18 cellular contexts compared by ENCODE assay signal in genomic region chr10:35504132-35504531, GRCh38.
DNase-seq lines count a peak whose midpoint lies in the region; ATAC-seq and TF ChIP-seq lines count a peak whose summit lies in the region.
"Had no signal": no experiment of that assay in that cellular context is flagged by ENCODE, and none has a peak within 500 bp of the region (broad histone marks: within the 10 kb centered on the region; RNA-seq: fewer than 3 reads in every experiment).

No MANE protein-coding gene starts in this region.

- CTCF ChIA-PET in activated naive CD4-positive, alpha-beta T cell treated with anti-CD3 and anti-CD28 coated beads for 36 hours (lab: Charles Lee) = interaction anchor here (1.2 kb wide), 1 partner anchor 16 kb away, joined by 3 read pairs; no protein-coding TSS in a partner anchor
- CTCF ChIA-PET in WTC11 (lab: Charles Lee) = interaction anchor here (0.6 kb wide), 1 partner anchor 26 kb away, joined by 4 read pairs; no protein-coding TSS in a partner anchor

- no peak for DNase-seq in activated naive CD4-positive, alpha-beta T cell treated with anti-CD3 and anti-CD28 coated beads for 36 hours
- DNase-seq in NCI-H69 (lab: John Stamatoyannopoulos, UW) (peak; percentile 18), WTC11 (ENCODE audit: low spot score) (no peak), left colon (no peak), cerebellar cortex (ENCODE audit: low spot score) (no peak), kidney tubule cell (ENCODE audit: low spot score) (no peak)
- no peak for DNase-seq in central memory CD4-positive, alpha-beta T cell
- DNase-seq: C1 segment of cervical spinal cord; CD8-positive, alpha-beta T cell; Karpas-422; NCI-H1092 treated with DMSO at 0.1 percent for 48 hours; NCI-H1694 treated with DMSO at 0.1 percent for 48 hours; NCI-H2081 treated with DMSO at 0.1 percent for 48 hours; NCI-H82; NK-92 treated with Interleukin-12 subunit alpha and Interleukin-12 subunit beta, amount 100 ng/mL, for 24 hours; SHP77 had no signal

- TF ChIP-seq CTCF in WTC11 (IDR thresholded peaks at IDR 0.05) = no peak

- peaks cover 4% of the 10 kb centered on the region for H3K36me3 Mint-ChIP-seq in activated naive CD4-positive, alpha-beta T cell treated with anti-CD3 and anti-CD28 coated beads, Interleukin-2, amount 50 U/mL, for 24 hours
- H3K36me3 Mint-ChIP-seq in activated naive CD4-positive, alpha-beta T cell treated with anti-CD3 and anti-CD28 coated beads for 36 hours (ENCODE audit: low read depth) = peaks cover 8% of the 10 kb centered on the region
- no peaks in the 10 kb centered on the region for H3K36me3 Mint-ChIP-seq in WTC11

- POLR2A ChIA-PET in WTC11 (lab: Charles Lee) = no interaction called here

- H3K27ac Mint-ChIP-seq in activated naive CD4-positive, alpha-beta T cell treated with anti-CD3 and anti-CD28 coated beads, Interleukin-2, amount 50 U/mL, for 24 hours = peak overlapping the region; percentile 3
- H3K27ac Mint-ChIP-seq in activated naive CD4-positive, alpha-beta T cell treated with anti-CD3 and anti-CD28 coated beads for 36 hours = no peak overlapping the region
- peak overlapping the region; percentile 43; the same call in 1 of the 2 replicates for H3K27ac Mint-ChIP-seq in WTC11
- H3K27ac Mint-ChIP-seq: CD8-positive, alpha-beta T cell had no signal

- no peak overlapping the region for H3K4me3 Mint-ChIP-seq in activated naive CD4-positive, alpha-beta T cell treated with anti-CD3 and anti-CD28 coated beads, Interleukin-2, amount 50 U/mL, for 24 hours
- H3K4me3 Mint-ChIP-seq in activated naive CD4-positive, alpha-beta T cell treated with anti-CD3 and anti-CD28 coated beads for 36 hours = no peak overlapping the region
- no peak overlapping the region for H3K4me3 Mint-ChIP-seq in WTC11
- H3K4me3 Mint-ChIP-seq: CD8-positive, alpha-beta T cell had no signal

- no peaks in the 10 kb centered on the region for H3K9me3 Mint-ChIP-seq in activated naive CD4-positive, alpha-beta T cell treated with anti-CD3 and anti-CD28 coated beads, Interleukin-2, amount 50 U/mL, for 24 hours
- H3K9me3 Mint-ChIP-seq in activated naive CD4-positive, alpha-beta T cell treated with anti-CD3 and anti-CD28 coated beads for 36 hours = no peaks in the 10 kb centered on the region
- no peaks in the 10 kb centered on the region for H3K9me3 Mint-ChIP-seq in WTC11
- H3K9me3 Mint-ChIP-seq: CD8-positive, alpha-beta T cell had no signal

- peaks cover 47% of the 10 kb centered on the region for H3K4me1 Mint-ChIP-seq in activated naive CD4-positive, alpha-beta T cell treated with anti-CD3 and anti-CD28 coated beads, Interleukin-2, amount 50 U/mL, for 24 hours
- peaks cover 3% of the 10 kb centered on the region for H3K4me1 Mint-ChIP-seq in activated naive CD4-positive, alpha-beta T cell treated with anti-CD3 and anti-CD28 coated beads for 36 hours (ENCODE audit: low read depth)
- H3K4me1 Mint-ChIP-seq in WTC11 = peaks cover 45% of the 10 kb centered on the region

- ATAC-seq in WTC11 (peak; percentile 26; the same call in 1 of the 2 replicates), left colon (peak; percentile 59)
- ATAC-seq: CD8-positive, alpha-beta T cell; Panc1 had no signal

- H3K27me3 Mint-ChIP-seq in activated naive CD4-positive, alpha-beta T cell treated with anti-CD3 and anti-CD28 coated beads, Interleukin-2, amount 50 U/mL, for 24 hours = no peaks in the 10 kb centered on the region
- H3K27me3 Mint-ChIP-seq in activated naive CD4-positive, alpha-beta T cell treated with anti-CD3 and anti-CD28 coated beads for 36 hours (ENCODE audit: low read depth) = no peaks in the 10 kb centered on the region
- no peaks in the 10 kb centered on the region for H3K27me3 Mint-ChIP-seq in WTC11 (ENCODE audit: low read depth)

- intact Hi-C loops in activated naive CD4-positive, alpha-beta T cell treated with anti-CD3 and anti-CD28 coated beads for 36 hours (cut with micrococcal nuclease) = loop anchor here (10.0 kb wide), 1 partner anchor 269 kb away; no protein-coding TSS in a partner anchor
- intact Hi-C loops in left colon (cut with DNase I, micrococcal nuclease) = no loop called here

TF ChIP-seq in WTC11, 78 proteins besides CTCF, POLR2A, EP300 and RAD21:
- TF ChIP-seq NR3C1 (CRISPR knock-in tag; conservative IDR thresholded peaks at IDR 0.05; ENCODE audit: low read depth) (no peak), MYBL2 (CRISPR knock-in tag; IDR thresholded peaks at IDR 0.05) (no peak), FOXP1 (CRISPR knock-in tag; IDR thresholded peaks at IDR 0.05; ENCODE audit: borderline replicate concordance) (no peak), TEAD4 (CRISPR knock-in tag; IDR thresholded peaks at IDR 0.05) (no peak), ESRRA (CRISPR knock-in tag; IDR thresholded peaks at IDR 0.05; ENCODE audit: borderline replicate concordance) (no peak)
- TF ChIP-seq, protein P1, sequence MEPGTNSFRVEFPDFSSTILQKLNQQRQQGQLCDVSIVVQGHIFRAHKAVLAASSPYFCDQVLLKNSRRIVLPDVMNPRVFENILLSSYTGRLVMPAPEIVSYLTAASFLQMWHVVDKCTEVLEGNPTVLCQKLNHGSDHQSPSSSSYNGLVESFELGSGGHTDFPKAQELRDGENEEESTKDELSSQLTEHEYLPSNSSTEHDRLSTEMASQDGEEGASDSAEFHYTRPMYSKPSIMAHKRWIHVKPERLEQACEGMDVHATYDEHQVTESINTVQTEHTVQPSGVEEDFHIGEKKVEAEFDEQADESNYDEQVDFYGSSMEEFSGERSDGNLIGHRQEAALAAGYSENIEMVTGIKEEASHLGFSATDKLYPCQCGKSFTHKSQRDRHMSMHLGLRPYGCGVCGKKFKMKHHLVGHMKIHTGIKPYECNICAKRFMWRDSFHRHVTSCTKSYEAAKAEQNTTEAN (CRISPR knock-in tag; IDR thresholded peaks at IDR 0.05) = no peak
- TF ChIP-seq, protein P2, sequence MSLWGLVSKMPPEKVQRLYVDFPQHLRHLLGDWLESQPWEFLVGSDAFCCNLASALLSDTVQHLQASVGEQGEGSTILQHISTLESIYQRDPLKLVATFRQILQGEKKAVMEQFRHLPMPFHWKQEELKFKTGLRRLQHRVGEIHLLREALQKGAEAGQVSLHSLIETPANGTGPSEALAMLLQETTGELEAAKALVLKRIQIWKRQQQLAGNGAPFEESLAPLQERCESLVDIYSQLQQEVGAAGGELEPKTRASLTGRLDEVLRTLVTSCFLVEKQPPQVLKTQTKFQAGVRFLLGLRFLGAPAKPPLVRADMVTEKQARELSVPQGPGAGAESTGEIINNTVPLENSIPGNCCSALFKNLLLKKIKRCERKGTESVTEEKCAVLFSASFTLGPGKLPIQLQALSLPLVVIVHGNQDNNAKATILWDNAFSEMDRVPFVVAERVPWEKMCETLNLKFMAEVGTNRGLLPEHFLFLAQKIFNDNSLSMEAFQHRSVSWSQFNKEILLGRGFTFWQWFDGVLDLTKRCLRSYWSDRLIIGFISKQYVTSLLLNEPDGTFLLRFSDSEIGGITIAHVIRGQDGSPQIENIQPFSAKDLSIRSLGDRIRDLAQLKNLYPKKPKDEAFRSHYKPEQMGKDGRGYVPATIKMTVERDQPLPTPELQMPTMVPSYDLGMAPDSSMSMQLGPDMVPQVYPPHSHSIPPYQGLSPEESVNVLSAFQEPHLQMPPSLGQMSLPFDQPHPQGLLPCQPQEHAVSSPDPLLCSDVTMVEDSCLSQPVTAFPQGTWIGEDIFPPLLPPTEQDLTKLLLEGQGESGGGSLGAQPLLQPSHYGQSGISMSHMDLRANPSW (CRISPR knock-in tag; conservative IDR thresholded peaks at IDR 0.05; ENCODE audit: low read depth) = no peak
- TF ChIP-seq, protein P3, sequence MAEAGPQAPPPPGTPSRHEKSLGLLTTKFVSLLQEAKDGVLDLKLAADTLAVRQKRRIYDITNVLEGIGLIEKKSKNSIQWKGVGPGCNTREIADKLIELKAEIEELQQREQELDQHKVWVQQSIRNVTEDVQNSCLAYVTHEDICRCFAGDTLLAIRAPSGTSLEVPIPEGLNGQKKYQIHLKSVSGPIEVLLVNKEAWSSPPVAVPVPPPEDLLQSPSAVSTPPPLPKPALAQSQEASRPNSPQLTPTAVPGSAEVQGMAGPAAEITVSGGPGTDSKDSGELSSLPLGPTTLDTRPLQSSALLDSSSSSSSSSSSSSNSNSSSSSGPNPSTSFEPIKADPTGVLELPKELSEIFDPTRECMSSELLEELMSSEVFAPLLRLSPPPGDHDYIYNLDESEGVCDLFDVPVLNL (CRISPR knock-in tag; IDR thresholded peaks at IDR 0.05; ENCODE audit: borderline replicate concordance, low read depth) = no peak
